In the genomic region with DNA sequence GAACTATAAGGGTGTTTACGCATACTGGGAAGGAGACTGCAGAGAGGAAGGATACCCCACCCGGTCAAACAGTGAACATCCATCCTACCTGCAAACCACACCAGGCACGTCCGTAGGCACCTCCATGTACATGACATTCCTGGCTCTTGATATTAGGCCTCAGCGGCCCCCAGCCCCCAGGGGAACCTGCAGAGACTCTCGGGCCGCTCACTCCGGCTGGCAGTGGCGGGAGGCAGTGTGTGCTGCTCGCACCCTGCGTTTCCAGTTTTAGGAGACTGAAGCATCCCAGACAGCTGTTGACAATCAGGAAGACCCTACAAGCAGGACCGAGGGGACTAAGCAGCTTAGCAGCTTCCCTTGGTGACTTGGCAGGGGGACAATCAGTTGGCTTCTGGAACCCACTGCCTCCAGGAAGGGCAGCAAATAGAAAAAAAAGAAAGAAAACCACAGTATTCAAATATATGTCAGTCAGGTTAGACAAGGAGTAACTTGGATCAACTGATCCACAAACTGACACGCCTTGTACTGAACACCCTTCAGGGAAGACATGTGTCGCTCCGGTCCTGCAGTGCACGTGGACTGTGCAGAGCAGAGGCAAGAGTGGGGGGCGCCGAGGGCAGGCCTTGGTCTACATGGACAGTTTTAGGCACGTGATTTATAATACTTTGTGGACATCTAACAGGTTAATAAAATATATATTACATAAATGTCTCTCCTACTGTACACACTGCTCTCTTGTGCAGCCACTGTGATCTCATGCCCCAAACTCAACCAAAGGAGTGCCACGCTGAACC, we compare ENCODE assay signal across 13 cellular contexts. TPM values are rescaled to one million over a fixed set of nuclear protein-coding genes. Genes with fewer than 3 reads are reported as not detected.
A peak's percentile ranks its signal among the peaks of the same experiment; 100 is the strongest.
DNase-seq lines count a peak whose midpoint lies in the region; ATAC-seq and TF ChIP-seq lines count a peak whose summit lies in the region.
"Had no signal": no experiment of that assay in that cellular context is flagged by ENCODE, and none has a peak within 500 bp of the region (broad histone marks: within the 10 kb centered on the region; RNA-seq: fewer than 3 reads in every experiment).

No MANE protein-coding gene starts in this region.

- TF ChIP-seq POLR2A in stomach (IDR thresholded peaks at IDR 0.05), result no peak

- no peak overlapping the region for H3K4me3 ChIP-seq in stomach
- no peak overlapping the region for H3K4me3 ChIP-seq in CD8-positive, alpha-beta T cell (ENCODE audit: low read depth, low read length)
- H3K4me3 ChIP-seq: K562 had no signal

- H3K4me3 Mint-ChIP-seq in activated naive CD8-positive, alpha-beta T cell, result no peak overlapping the region
- H3K4me3 Mint-ChIP-seq in activated naive CD8-positive, alpha-beta T cell treated with anti-CD3 and anti-CD28 coated beads, Interleukin-2, amount 50 U/mL, for 24 hours, result no peak overlapping the region
- H3K4me3 Mint-ChIP-seq in T-helper 17 cell (no peak overlapping the region), memory B cell (no peak overlapping the region)
- no peak overlapping the region for H3K4me3 Mint-ChIP-seq in stimulated activated naive B cell treated with anti-CD40 and anti-IgM and Interleukin-4, amounts not matched to agents 10 μg/mL and 1 μg/mL and 100 μg/mL, for 72 hours
- no peak overlapping the region for H3K4me3 Mint-ChIP-seq in CD8-positive, alpha-beta T cell

- no peaks in the 10 kb centered on the region for H3K27me3 ChIP-seq in stomach
- no peaks in the 10 kb centered on the region for H3K27me3 ChIP-seq in CD8-positive, alpha-beta T cell (ENCODE audit: insufficient read depth, low read length)

- H3K4me1 ChIP-seq in stomach, result peaks cover 9 to 27% (median 16%) of the 10 kb centered on the region in 4 donors
- no peaks in the 10 kb centered on the region for H3K4me1 ChIP-seq in CD8-positive, alpha-beta T cell (ENCODE audit: insufficient read depth, low read length)

- peaks cover 29 to 79% (median 65%) of the 10 kb centered on the region in 4 donors for H3K36me3 ChIP-seq in stomach
- H3K36me3 ChIP-seq in CD8-positive, alpha-beta T cell (ENCODE audit: insufficient read depth, low read length), result peaks cover 48% of the 10 kb centered on the region

- H3K9me3 ChIP-seq in T-helper 17 cell (ENCODE audit: control insufficient read depth, low read length, poor library complexity, severe bottlenecking), result no peaks in the 10 kb centered on the region
- H3K9me3 ChIP-seq in stomach, result no peaks in the 10 kb centered on the region
- H3K9me3 ChIP-seq in CD8-positive, alpha-beta T cell (ENCODE audit: low read length), result no peaks in the 10 kb centered on the region

- no peak overlapping the region for H3K27ac ChIP-seq in stomach
- no peak overlapping the region for H3K27ac ChIP-seq in CD8-positive, alpha-beta T cell (ENCODE audit: low read depth, low read length)
- H3K27ac ChIP-seq: 22Rv1, C4-2B had no signal

- no peak for ATAC-seq in activated naive CD8-positive, alpha-beta T cell treated with anti-CD3 and anti-CD28 coated beads, Interleukin-2, amount 50 U/mL, for 24 hours
- ATAC-seq in T-helper 17 cell (no peak), memory B cell (ENCODE audit: low read depth) (no peak)
- ATAC-seq in stimulated activated naive B cell treated with anti-CD40 and anti-IgM and Interleukin-4, amounts not matched to agents 10 μg/mL and 1 μg/mL and 100 μg/mL, for 72 hours (replicated peaks), result no peak
- no peak for ATAC-seq in CD8-positive, alpha-beta T cell
- ATAC-seq: K562 had no signal

- H3K36me3 Mint-ChIP-seq in activated naive CD8-positive, alpha-beta T cell, result peaks cover 4% of the 10 kb centered on the region
- H3K36me3 Mint-ChIP-seq in activated naive CD8-positive, alpha-beta T cell treated with anti-CD3 and anti-CD28 coated beads, Interleukin-2, amount 50 U/mL, for 24 hours (ENCODE audit: low read depth), result peaks cover 25% of the 10 kb centered on the region
- H3K36me3 Mint-ChIP-seq in T-helper 17 cell (ENCODE audit: low read depth), result peaks cover 8% of the 10 kb centered on the region
- peaks cover 28% of the 10 kb centered on the region for H3K36me3 Mint-ChIP-seq in memory B cell
- peaks cover 37 to 68% of the 10 kb centered on the region in 2 donors for H3K36me3 Mint-ChIP-seq in stimulated activated naive B cell treated with anti-CD40 and anti-IgM and Interleukin-4, amounts not matched to agents 10 μg/mL and 1 μg/mL and 100 μg/mL, for 72 hours
- peaks cover 83% of the 10 kb centered on the region for H3K36me3 Mint-ChIP-seq in CD8-positive, alpha-beta T cell

- H3K9me3 Mint-ChIP-seq in activated naive CD8-positive, alpha-beta T cell (ENCODE audit: low read depth), result no peaks in the 10 kb centered on the region
- H3K9me3 Mint-ChIP-seq in activated naive CD8-positive, alpha-beta T cell treated with anti-CD3 and anti-CD28 coated beads, Interleukin-2, amount 50 U/mL, for 24 hours, result no peaks in the 10 kb centered on the region
- no peaks in the 10 kb centered on the region for H3K9me3 Mint-ChIP-seq in memory B cell
- H3K9me3 Mint-ChIP-seq in stimulated activated naive B cell treated with anti-CD40 and anti-IgM and Interleukin-4, amounts not matched to agents 10 μg/mL and 1 μg/mL and 100 μg/mL, for 72 hours, result no peaks in the 10 kb centered on the region
- H3K9me3 Mint-ChIP-seq in CD8-positive, alpha-beta T cell, result no peaks in the 10 kb centered on the region

- no peak for TF ChIP-seq EP300 in stomach (IDR thresholded peaks at IDR 0.05)

- POLR2A ChIA-PET in CD8-positive, alpha-beta T cell (lab: Charles Lee), result no interaction called here

- CTCF ChIA-PET in CD8-positive, alpha-beta T cell (lab: Charles Lee), result no interaction called here

- 89 to 97% (median 94%) methylated on average over 14 to 20 of the region's 20 CpGs for WGBS in stomach, 5 donors

- no peak for TF ChIP-seq CTCF in stomach (IDR thresholded peaks at IDR 0.05)
- no peak for TF ChIP-seq CTCF in CD8-positive, alpha-beta T cell (IDR thresholded peaks at IDR 0.05)

- DNase-seq in activated naive CD8-positive, alpha-beta T cell treated with anti-CD3 and anti-CD28 coated beads, Interleukin-2, amount 50 U/mL, for 24 hours, result no peak
- DNase-seq in T-helper 17 cell (no peak), memory B cell (ENCODE audit: low spot score in 2 of 2) (no peak), stomach (no peak)
- no peak for DNase-seq in stimulated activated naive B cell treated with anti-CD40 and anti-IgM and Interleukin-4, amounts not matched to agents 10 μg/mL and 1 μg/mL and 100 μg/mL, for 72 hours
- no peak for DNase-seq in CD8-positive, alpha-beta T cell
- no peak for DNase-seq in activated CD4-positive, CD25-positive, alpha-beta regulatory T cell treated with anti-CD3 and anti-CD28 coated beads, Interleukin-2, amount 50 U/mL, for 72 hours
- DNase-seq: NCI-H345, SHP77 had no signal

- H3K27ac Mint-ChIP-seq in activated naive CD8-positive, alpha-beta T cell, result peak overlapping the region; percentile 35
- no peak overlapping the region for H3K27ac Mint-ChIP-seq in activated naive CD8-positive, alpha-beta T cell treated with anti-CD3 and anti-CD28 coated beads, Interleukin-2, amount 50 U/mL, for 24 hours
- H3K27ac Mint-ChIP-seq in T-helper 17 cell, result peak overlapping the region; percentile 57
- peak overlapping the region; percentile 80 for H3K27ac Mint-ChIP-seq in memory B cell
- H3K27ac Mint-ChIP-seq in stimulated activated naive B cell treated with anti-CD40 and anti-IgM and Interleukin-4, amounts not matched to agents 10 μg/mL and 1 μg/mL and 100 μg/mL, for 72 hours, result peak overlapping the region; percentile 15
- no peak overlapping the region for H3K27ac Mint-ChIP-seq in CD8-positive, alpha-beta T cell

- no peaks in the 10 kb centered on the region for H3K4me1 Mint-ChIP-seq in activated naive CD8-positive, alpha-beta T cell (ENCODE audit: low read depth)
- no peaks in the 10 kb centered on the region for H3K4me1 Mint-ChIP-seq in activated naive CD8-positive, alpha-beta T cell treated with anti-CD3 and anti-CD28 coated beads, Interleukin-2, amount 50 U/mL, for 24 hours
- H3K4me1 Mint-ChIP-seq in T-helper 17 cell, result peaks cover 7% of the 10 kb centered on the region
- H3K4me1 Mint-ChIP-seq in memory B cell, result peaks cover 16% of the 10 kb centered on the region
- peaks cover 19 to 27% of the 10 kb centered on the region in 2 donors for H3K4me1 Mint-ChIP-seq in stimulated activated naive B cell treated with anti-CD40 and anti-IgM and Interleukin-4, amounts not matched to agents 10 μg/mL and 1 μg/mL and 100 μg/mL, for 72 hours
- no peaks in the 10 kb centered on the region for H3K4me1 Mint-ChIP-seq in CD8-positive, alpha-beta T cell (ENCODE audit: low read depth)

- intact Hi-C loops in stomach (cut with DNase I; ENCODE audit: low total_unique reads), result no loop called here
- intact Hi-C loops in CD8-positive, alpha-beta T cell (cut with DNase I, micrococcal nuclease), result no loop called here

- H3K27me3 Mint-ChIP-seq in activated naive CD8-positive, alpha-beta T cell, result no peaks in the 10 kb centered on the region
- no peaks in the 10 kb centered on the region for H3K27me3 Mint-ChIP-seq in activated naive CD8-positive, alpha-beta T cell treated with anti-CD3 and anti-CD28 coated beads, Interleukin-2, amount 50 U/mL, for 24 hours
- H3K27me3 Mint-ChIP-seq in T-helper 17 cell, result no peaks in the 10 kb centered on the region
- H3K27me3 Mint-ChIP-seq in memory B cell, result no peaks in the 10 kb centered on the region
- no peaks in the 10 kb centered on the region for H3K27me3 Mint-ChIP-seq in stimulated activated naive B cell treated with anti-CD40 and anti-IgM and Interleukin-4, amounts not matched to agents 10 μg/mL and 1 μg/mL and 100 μg/mL, for 72 hours
- H3K27me3 Mint-ChIP-seq in CD8-positive, alpha-beta T cell (ENCODE audit: low read depth), result no peaks in the 10 kb centered on the region

RNA-seq across cellular contexts. Expression of a gene that starts 29.9 kb away (rescaled TPM):
- total RNA-seq in T-helper 17 cell (1 to 10 TPM; 1.6 to 2.4 TPM), stomach (1 to 10 TPM in 1 of 5 donors, not detected in 4; 2.6 TPM)
- polyA plus RNA-seq in stomach, result 1 to 10 TPM in 1 of 3 donors, under 1 TPM in 1, not detected in 1; 0.25 to 2.6 TPM
- 1 to 10 TPM in 1 of 2 experiments, under 1 TPM in 1; 0.39 to 2.4 TPM for total RNA-seq in CD8-positive, alpha-beta T cell

Comparison
In these comparisons a context has a peak if more than half of its experiments do, and no peak if none do; other contexts are left out.
1. H3K27ac Mint-ChIP-seq: peak in activated naive CD8-positive, alpha-beta T cell (single experiment), T-helper 17 cell (single experiment), memory B cell (single experiment) and stimulated activated naive B cell treated with anti-CD40 and anti-IgM and Interleukin-4, amounts not matched to agents 10 μg/mL and 1 μg/mL and 100 μg/mL, for 72 hours (single experiment); none in activated naive CD8-positive, alpha-beta T cell treated with anti-CD3 and anti-CD28 coated beads, Interleukin-2, amount 50 U/mL, for 24 hours (single experiment) and CD8-positive, alpha-beta T cell (single experiment).